8 cellular contexts compared by ENCODE assay signal in genomic region chr7:21426286-21426957, GRCh38. TPM values are rescaled to one million over a fixed set of nuclear protein-coding genes. Genes with fewer than 3 reads are reported as not detected.
DNase-seq lines count a peak whose midpoint lies in the region; ATAC-seq and TF ChIP-seq lines count a peak whose summit lies in the region.

No MANE protein-coding gene starts in this region.

- peaks cover 6% of the 10 kb centered on the region; the same call in 1 of the 2 replicates for H3K4me1 ChIP-seq in Caco-2

- no peaks in the 10 kb centered on the region for H3K9me3 Mint-ChIP-seq in Caco-2 (ENCODE audit: unreplicated experiment)
- H3K9me3 Mint-ChIP-seq in naive B cell, result no peaks in the 10 kb centered on the region

- POLR2A ChIA-PET in Caco-2 (lab: Charles Lee), result interaction anchor here (0.6 to 1.2 kb wide), 26 partner anchors 13 to 1673 kb away, joined by 3 to 18 read pairs (median 6); no protein-coding TSS in a partner anchor

- CTCF ChIA-PET in Caco-2 (lab: Charles Lee), result interaction anchor here (0.6 to 2.0 kb wide), 10 partner anchors 11 to 1417 kb away, joined by 3 to 17 read pairs (median 6); no protein-coding TSS in a partner anchor

- TF ChIP-seq CTCF in Caco-2 (IDR thresholded peaks at IDR 0.05; ENCODE audit: insufficient read depth in 1 of 2, low read depth in 1 of 2, low read length in 1 of 2, severe bottlenecking in 1 of 2, unreplicated experiment in 1 of 2), result no peak
- TF ChIP-seq CTCF in choroid plexus epithelial cell (conservative IDR thresholded peaks at IDR 0.05; ENCODE audit: low read depth, low read length), result no peak

- peak overlapping the region; percentile 51 for H3K4me3 ChIP-seq in Caco-2 (ENCODE audit: low read depth, low read length)
- peak overlapping the region; percentile 87 for H3K4me3 ChIP-seq in MG63
- peak overlapping the region; percentile 58 for H3K4me3 ChIP-seq in choroid plexus epithelial cell (ENCODE audit: low read depth, low read length)

- intact Hi-C loops in Caco-2 (cut with micrococcal nuclease; ENCODE audit: unreplicated experiment), result loop anchor here (2.0 to 5.0 kb wide), 3 partner anchors 164 to 639 kb away; partner anchors contain the start of gene SP8

- H3K36me3 ChIP-seq in Caco-2 (ENCODE audit: control insufficient read depth, insufficient read depth, low read length) (no peaks in the 10 kb centered on the region), MG63 (no peaks in the 10 kb centered on the region)

- peak overlapping the region; percentile 98 for H3K4me3 Mint-ChIP-seq in Caco-2 (ENCODE audit: unreplicated experiment)
- H3K4me3 Mint-ChIP-seq in naive B cell, result peak overlapping the region; percentile 99 to 100 (median 99)

- ATAC-seq in naive B cell (ENCODE audit: low read depth in 2 of 2) (no peak), HG03460 (IDR thresholded peaks at IDR 0.05; ENCODE audit: unreplicated experiment) (no peak)

- H3K27me3 ChIP-seq in Caco-2 (replicated peaks; ENCODE audit: control insufficient read depth, insufficient read depth, low read length) (no peaks in the 10 kb centered on the region), MG63 (no peaks in the 10 kb centered on the region)

- BruUV-seq in Caco-2 (replicated peaks; lab: Mats Ljungman, UMichigan), result TSS peak; percentile 89

- no peaks in the 10 kb centered on the region for H3K27me3 Mint-ChIP-seq in Caco-2 (ENCODE audit: insufficient read depth, unreplicated experiment)
- H3K27me3 Mint-ChIP-seq in naive B cell, result no peaks in the 10 kb centered on the region

- H3K27ac Mint-ChIP-seq in Caco-2 (ENCODE audit: unreplicated experiment) (peak overlapping the region; percentile 99), naive B cell (peak overlapping the region in 5 of 6 donors; percentile 64 to 99 (median 76))

- DNase-seq in Caco-2 (no peak), MG63 (no peak), choroid plexus epithelial cell (ENCODE audit: low read depth) (peak; percentile 4), naive B cell (no peak), C1 segment of cervical spinal cord (lab: John Stamatoyannopoulos, UW) (no peak), NCI-H1105 (lab: John Stamatoyannopoulos, UW) (no peak), GF-D8 (lab: John Stamatoyannopoulos, UW) (no peak)

- H3K4me1 Mint-ChIP-seq in Caco-2 (ENCODE audit: low read depth, unreplicated experiment) (peaks cover 16% of the 10 kb centered on the region), naive B cell (peaks cover 27 to 38% (median 30%) of the 10 kb centered on the region in 3 donors)

- H3K36me3 Mint-ChIP-seq in Caco-2 (ENCODE audit: insufficient read depth, unreplicated experiment) (peaks cover 25% of the 10 kb centered on the region), naive B cell (peaks cover 5 to 8% of the 10 kb centered on the region in 2 donors)

- H3K9me3 ChIP-seq in Caco-2 (no peaks in the 10 kb centered on the region), MG63 (no peaks in the 10 kb centered on the region)

RNA-seq across cellular contexts. Expression of gene SP4, which starts 1.5 kb away (rescaled TPM):
- 10.8 and 15.1 TPM in 2 replicates for total RNA-seq in Caco-2 (2022)
- total RNA-seq in MG63 (2014; rRNA removed; shearing (Covaris generic); ENCODE audit: low replicate concordance), result 4.6 and 4.7 TPM in 2 replicates
- 10 to 100 TPM in 3 of 6 donors, 1 to 10 TPM in 3; 7.8 to 14.3 (median 10.5) TPM for polyA plus RNA-seq in naive B cell (ENCODE audit: low read depth in 6 of 6)
